In genomic region chrX:71514367-71515038, GRCh38 we compare ENCODE assay signal across 10 cellular contexts. TPM values are rescaled to one million over a fixed set of nuclear protein-coding genes. Genes with fewer than 3 reads are reported as not detected.
DNase-seq lines count a peak whose midpoint lies in the region; ATAC-seq, FAIRE-seq and TF ChIP-seq lines count a peak whose summit lies in the region.
"Had no signal": no experiment of that assay in that cellular context is flagged by ENCODE, and none has a peak within 500 bp of the region (broad histone marks: within the 10 kb centered on the region; RNA-seq: fewer than 3 reads in every experiment).

No MANE protein-coding gene starts in this region.

- peak overlapping the region in 7 of 8 donors; percentile 2 to 80 (median 62) for H3K27ac Mint-ChIP-seq in CD8-positive, alpha-beta memory T cell

- H3K4me1 ChIP-seq in CD8-positive, alpha-beta memory T cell (ENCODE audit: insufficient read depth, low read length), result peaks cover 9% of the 10 kb centered on the region

- peak; percentile 32 for FAIRE-seq in bronchial epithelial cell (lab: Jason Lieb, UNC)

- no peaks in the 10 kb centered on the region for H3K36me3 ChIP-seq in CD8-positive, alpha-beta memory T cell (ENCODE audit: insufficient read depth, low read length)
- H3K36me3 ChIP-seq in bronchial epithelial cell (ENCODE audit: control insufficient read depth, insufficient read depth, low read length), result no peaks in the 10 kb centered on the region

- no peak for TF ChIP-seq CTCF in bronchial epithelial cell (IDR thresholded peaks at IDR 0.05; ENCODE audit: insufficient read depth, low read length, severe bottlenecking)

- in situ Hi-C loops in KBM-7 (cut with MboI; ENCODE audit: low pct_unique_long_range_greater_than_20kb, low sequenced_read_pairs), result no loop called here

- no peaks in the 10 kb centered on the region for H3K36me3 Mint-ChIP-seq in CD8-positive, alpha-beta memory T cell

- H3K27me3 Mint-ChIP-seq in CD8-positive, alpha-beta memory T cell, result peaks cover 0 to 3% of the 10 kb centered on the region in 2 donors

- CTCF ChIA-PET in CD8-positive, alpha-beta memory T cell (lab: Charles Lee), result interaction anchor here (0.9 to 1.5 kb wide), 4 partner anchors 17 to 94 kb away, joined by 3 to 4 read pairs (median 4); no protein-coding TSS in a partner anchor

- H3K9me3 Mint-ChIP-seq in CD8-positive, alpha-beta memory T cell, result no peaks in the 10 kb centered on the region

- POLR2A ChIA-PET in CD8-positive, alpha-beta memory T cell (lab: Charles Lee), result interaction anchor here (2.5 kb wide), 1 partner anchor 19 kb away, joined by 9 read pairs; the partner anchor contains the start of gene OGT

- H3K9me3 ChIP-seq in CD8-positive, alpha-beta memory T cell (ENCODE audit: low read length), result no peaks in the 10 kb centered on the region

- peak; percentile 96 for ATAC-seq in GM19452 (IDR thresholded peaks at IDR 0.05; ENCODE audit: unreplicated experiment)
- ATAC-seq in HG03280 (IDR thresholded peaks at IDR 0.05; ENCODE audit: unreplicated experiment), result no peak
- ATAC-seq: left colon had no signal

- H3K27me3 ChIP-seq in CD8-positive, alpha-beta memory T cell (ENCODE audit: insufficient read depth, low read length, poor library complexity, severe bottlenecking), result no peaks in the 10 kb centered on the region
- no peaks in the 10 kb centered on the region for H3K27me3 ChIP-seq in bronchial epithelial cell (ENCODE audit: control insufficient read depth, insufficient read depth, low read length)

- no peak overlapping the region for H3K4me3 ChIP-seq in CD8-positive, alpha-beta memory T cell (ENCODE audit: low read length)
- H3K4me3 ChIP-seq in bronchial epithelial cell (ENCODE audit: low read depth, low read length), result no peak overlapping the region

- peaks cover 6 to 21% (median 15%) of the 10 kb centered on the region in 3 donors for H3K4me1 Mint-ChIP-seq in CD8-positive, alpha-beta memory T cell

- DNase-seq in CD8-positive, alpha-beta memory T cell, result peak in 3 of 5 donors; percentile 57 to 62 (median 61)
- peak; percentile 61 for DNase-seq in KBM-7
- DNase-seq in bronchial epithelial cell (ENCODE audit: low read depth), result no peak
- DNase-seq in AML-193 (lab: John Stamatoyannopoulos, UW), result no peak
- no peak for DNase-seq in superior temporal gyrus (ENCODE audit: extremely low spot score)
- no peak for DNase-seq in cerebellar nuclear complex (lab: John Stamatoyannopoulos, UW)
- DNase-seq: left colon, NCI-H2171 had no signal

- no peak overlapping the region for H3K27ac ChIP-seq in CD8-positive, alpha-beta memory T cell (ENCODE audit: low read depth, low read length)

- peak overlapping the region in 2 of 7 donors; percentile 2 to 21 for H3K4me3 Mint-ChIP-seq in CD8-positive, alpha-beta memory T cell

RNA-seq across cellular contexts. Expression of gene OGT, which starts 18.4 kb away (rescaled TPM):
- 100 to 1,000 TPM; 211 to 216 TPM for total RNA-seq in CD8-positive, alpha-beta memory T cell
- polyA plus RNA-seq in CD8-positive, alpha-beta memory T cell, result 35.6 TPM
- total RNA-seq in bronchial epithelial cell, result 77.7 and 104 TPM in 2 replicates

Comparison
In these comparisons a context has a peak if more than half of its experiments do, and no peak if none do; other contexts are left out.
1. DNase-seq: peak in CD8-positive, alpha-beta memory T cell (3 of 5) and KBM-7 (single experiment); none in bronchial epithelial cell (single experiment), AML-193 (0 of 2), superior temporal gyrus (single experiment) and cerebellar nuclear complex (0 of 2).